ENCODE assay signal across 9 cellular contexts in genomic region chr1:6523566-6523965, GRCh38. TPM values are rescaled to one million over a fixed set of nuclear protein-coding genes. Genes with fewer than 3 reads are reported as not detected.
DNase-seq lines count a peak whose midpoint lies in the region; TF ChIP-seq lines count a peak whose summit lies in the region.
"Had no signal": no experiment of that assay in that cellular context is flagged by ENCODE, and none has a peak within 500 bp of the region (broad histone marks: within the 10 kb centered on the region; RNA-seq: fewer than 3 reads in every experiment).

No MANE protein-coding gene starts in this region.

- H3K4me3 ChIP-seq in epithelial cell of proximal tubule (ENCODE audit: low read depth, low read length) = no peak overlapping the region

- peak; percentile 80 for TF ChIP-seq CTCF in epithelial cell of proximal tubule (conservative IDR thresholded peaks at IDR 0.05; ENCODE audit: low read depth, low read length)
- TF ChIP-seq CTCF in neural crest cell (conservative IDR thresholded peaks at IDR 0.05) = peak; percentile 61
- TF ChIP-seq CTCF in mesothelial cell of epicardium (IDR thresholded peaks at IDR 0.05; ENCODE audit: unreplicated experiment) = no peak

- H3K27me3 Mint-ChIP-seq in neural crest cell (ENCODE audit: low read depth) (no peaks in the 10 kb centered on the region), mesothelial cell of epicardium (ENCODE audit: low read depth) (no peaks in the 10 kb centered on the region)

- H3K4me3 Mint-ChIP-seq in neural crest cell (no peak overlapping the region), mesothelial cell of epicardium (no peak overlapping the region)

- peaks cover 23% of the 10 kb centered on the region for H3K4me1 Mint-ChIP-seq in neural crest cell
- H3K4me1 Mint-ChIP-seq in mesothelial cell of epicardium = peaks cover 18% of the 10 kb centered on the region

- H3K9me3 Mint-ChIP-seq in neural crest cell (no peaks in the 10 kb centered on the region), mesothelial cell of epicardium (no peaks in the 10 kb centered on the region)

- H3K27ac Mint-ChIP-seq in neural crest cell (ENCODE audit: unreplicated experiment) (no peak overlapping the region), mesothelial cell of epicardium (no peak overlapping the region)

- DNase-seq in NCI-H2227 (lab: John Stamatoyannopoulos, UW; ENCODE audit: unreplicated experiment) = peak; percentile 49
- no peak for DNase-seq in NCI-H2227 treated with DMSO at 0.1 percent for 48 hours (lab: John Stamatoyannopoulos, UW)
- DNase-seq in NCI-H82 (lab: John Stamatoyannopoulos, UW) = peak; percentile 72
- DNase-seq in epithelial cell of proximal tubule (ENCODE audit: low read depth) = no peak
- DNase-seq in neural crest cell (ENCODE audit: low read depth, low spot score) = no peak
- no peak for DNase-seq in NCI-H774 (lab: John Stamatoyannopoulos, UW)
- DNase-seq in mesothelial cell of epicardium (ENCODE audit: low spot score in 2 of 2, unreplicated experiment in 2 of 2) = no peak
- DNase-seq in activated CD4-positive, alpha-beta T cell treated with anti-CD3 and anti-CD28 coated beads, Interleukin-2, amount 50 U/mL, for 4 hours = no peak

- H3K36me3 Mint-ChIP-seq in neural crest cell (ENCODE audit: low read depth) (peaks cover 4% of the 10 kb centered on the region), mesothelial cell of epicardium (peaks cover 25% of the 10 kb centered on the region)

RNA-seq across cellular contexts. Expression of gene NOL9, which starts 30.7 kb away (rescaled TPM):
- total RNA-seq in epithelial cell of proximal tubule (18.5 and 24.7 TPM in 2 replicates), neural crest cell (47.2 and 52.4 TPM in 2 replicates), mesothelial cell of epicardium (37.5 to 44.4 TPM (median 37.9 TPM) in 3 replicates)

RNA-seq across cellular contexts. Expression of gene TAS1R1, which starts 31.5 kb away (rescaled TPM):
- not detected in 2 replicates for total RNA-seq in epithelial cell of proximal tubule
- not detected in 2 replicates for total RNA-seq in neural crest cell
- total RNA-seq in mesothelial cell of epicardium = not detected in 3 replicates
- total RNA-seq: Caco-2 had no signal

RNA-seq across cellular contexts. Expression of gene PLEKHG5, which starts 32.1 kb away (rescaled TPM):
- total RNA-seq in epithelial cell of proximal tubule (17.4 and 23.3 TPM in 2 replicates), neural crest cell (28.9 and 31.7 TPM in 2 replicates), mesothelial cell of epicardium (49.3 to 51.2 TPM (median 50.7 TPM) in 3 replicates)

RNA-seq across cellular contexts. Expression of gene ZBTB48, which starts 56.2 kb away (rescaled TPM):
- total RNA-seq in epithelial cell of proximal tubule (5.7 and 14.2 TPM in 2 replicates), neural crest cell (35.7 and 41.0 TPM in 2 replicates), mesothelial cell of epicardium (33.6 to 41.5 TPM (median 33.8 TPM) in 3 replicates)

RNA-seq across cellular contexts. Expression of gene TNFRSF25, which starts 57.6 kb away (rescaled TPM):
- 9.6 and 30.4 TPM in 2 replicates for total RNA-seq in epithelial cell of proximal tubule
- 23.4 and 26.1 TPM in 2 replicates for total RNA-seq in neural crest cell
- total RNA-seq in mesothelial cell of epicardium = 38.9 to 41.6 TPM (median 39.4 TPM) in 3 replicates

Comparison
In these comparisons a context has a peak if more than half of its experiments do, and no peak if none do; other contexts are left out.
1. DNase-seq: peak in NCI-H2227 (single experiment) and NCI-H82 (single experiment); none in NCI-H2227 treated with DMSO at 0.1 percent for 48 hours (single experiment), epithelial cell of proximal tubule (single experiment), neural crest cell (single experiment), NCI-H774 (single experiment), mesothelial cell of epicardium (0 of 2) and activated CD4-positive, alpha-beta T cell treated with anti-CD3 and anti-CD28 coated beads, Interleukin-2, amount 50 U/mL, for 4 hours (0 of 2).